9 cellular contexts compared by ENCODE assay signal in the genomic region with DNA sequence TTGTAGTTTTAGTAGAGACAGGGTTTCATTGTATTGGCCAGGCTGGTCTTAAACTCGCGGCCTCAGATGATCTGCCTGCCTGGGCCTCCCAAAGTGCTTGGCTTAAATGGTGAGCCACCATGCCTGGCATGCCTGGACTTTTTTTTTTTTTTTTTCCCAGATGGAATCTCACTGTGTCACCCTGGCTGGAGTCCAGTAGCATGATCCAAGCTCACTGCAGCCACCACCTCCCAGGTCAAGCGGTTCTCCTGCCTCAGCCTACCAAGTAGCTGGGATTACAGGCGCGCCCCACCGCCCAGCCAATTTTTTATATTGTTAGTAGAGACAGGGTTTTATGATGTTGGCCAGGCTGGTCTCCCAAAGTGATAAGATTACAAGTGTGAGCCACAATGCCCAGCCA. TPM values are rescaled to one million over a fixed set of nuclear protein-coding genes. Genes with fewer than 3 reads are reported as not detected.
A peak's percentile ranks its signal among the peaks of the same experiment; 100 is the strongest.
DNase-seq lines count a peak whose midpoint lies in the region; ATAC-seq and TF ChIP-seq lines count a peak whose summit lies in the region.
"Had no signal": no experiment of that assay in that cellular context is flagged by ENCODE, and none has a peak within 500 bp of the region (broad histone marks: within the 10 kb centered on the region; RNA-seq: fewer than 3 reads in every experiment).

No MANE protein-coding gene starts in this region.

- peaks cover 23% of the 10 kb centered on the region for H3K4me1 Mint-ChIP-seq in activated T-helper 1 cell treated with anti-CD3 and anti-CD28 coated beads, Interleukin-12 subunit alpha, Interleukin-12 subunit beta, Interleukin-2, Interleukin-4 antibody, amounts not matched to agents 30 ng/mL and 10 ng/mL and 1 ng/mL, durations not matched to agents 14 hours and 24 hours and 36 hours (ENCODE audit: low read depth)
- peaks cover 16 to 68% (median 49%) of the 10 kb centered on the region in 4 donors for H3K4me1 Mint-ChIP-seq in naive thymus-derived CD8-positive, alpha-beta T cell

- H3K27me3 ChIP-seq in right atrium auricular region (no peaks in the 10 kb centered on the region), subcutaneous abdominal adipose tissue (ENCODE audit: control insufficient read depth in 5 of 5, insufficient read depth in 4 of 5, low read length in 5 of 5) (no peaks in the 10 kb centered on the region)

- no peaks in the 10 kb centered on the region for H3K9me3 ChIP-seq in right atrium auricular region
- no peaks in the 10 kb centered on the region for H3K9me3 ChIP-seq in subcutaneous abdominal adipose tissue (ENCODE audit: control insufficient read depth in 5 of 5, low read length in 5 of 5)

- intact Hi-C loops in activated T-helper 1 cell treated with anti-CD3 and anti-CD28 coated beads, Interleukin-12 subunit alpha, Interleukin-12 subunit beta, Interleukin-2, Interleukin-4 antibody, amounts not matched to agents 30 ng/mL and 10 ng/mL and 1 ng/mL, durations not matched to agents 14 hours and 24 hours and 36 hours (cut with micrococcal nuclease), result no loop called here

- no peak for TF ChIP-seq CTCF in right atrium auricular region (IDR thresholded peaks at IDR 0.05)

- H3K27ac ChIP-seq in right atrium auricular region (peak overlapping the region; percentile 24 to 56), subcutaneous abdominal adipose tissue (ENCODE audit: low read depth, low read length) (peak overlapping the region; percentile 74)

- peak overlapping the region; percentile 51 for H3K27ac Mint-ChIP-seq in activated T-helper 1 cell treated with anti-CD3 and anti-CD28 coated beads, Interleukin-12 subunit alpha, Interleukin-12 subunit beta, Interleukin-2, Interleukin-4 antibody, amounts not matched to agents 30 ng/mL and 10 ng/mL and 1 ng/mL, durations not matched to agents 14 hours and 24 hours and 36 hours
- peak overlapping the region in 3 of 10 donors; percentile 49 to 74 (median 60) for H3K27ac Mint-ChIP-seq in naive thymus-derived CD8-positive, alpha-beta T cell

- DNase-seq in NCI-H2029 (lab: John Stamatoyannopoulos, UW) (peak; percentile 38), NCI-H2029 treated with DMSO at 0.1 percent for 48 hours (lab: John Stamatoyannopoulos, UW) (no peak), right atrium auricular region (ENCODE audit: low spot score) (peak; percentile 70), DMS153 treated with DMSO at 0.1 percent for 48 hours (lab: John Stamatoyannopoulos, UW; ENCODE audit: unreplicated experiment) (no peak), HuH-7.5 (ENCODE audit: low spot score) (no peak)
- no peak for DNase-seq in activated T-helper 1 cell treated with anti-CD3 and anti-CD28 coated beads, Interleukin-12 subunit alpha, Interleukin-12 subunit beta, Interleukin-2, Interleukin-4 antibody, amounts not matched to agents 30 ng/mL and 10 ng/mL and 1 ng/mL, durations not matched to agents 14 hours and 24 hours and 36 hours (ENCODE audit: low spot score)
- DNase-seq in naive thymus-derived CD8-positive, alpha-beta T cell, result no peak
- DNase-seq: 8988T had no signal

- H3K27me3 Mint-ChIP-seq in activated T-helper 1 cell treated with anti-CD3 and anti-CD28 coated beads, Interleukin-12 subunit alpha, Interleukin-12 subunit beta, Interleukin-2, Interleukin-4 antibody, amounts not matched to agents 30 ng/mL and 10 ng/mL and 1 ng/mL, durations not matched to agents 14 hours and 24 hours and 36 hours (ENCODE audit: insufficient read depth), result no peaks in the 10 kb centered on the region
- no peaks in the 10 kb centered on the region for H3K27me3 Mint-ChIP-seq in naive thymus-derived CD8-positive, alpha-beta T cell

- H3K4me1 ChIP-seq in right atrium auricular region, result peaks cover 0 to 33% of the 10 kb centered on the region in 2 donors
- H3K4me1 ChIP-seq in subcutaneous abdominal adipose tissue (ENCODE audit: control insufficient read depth in 5 of 5, insufficient read depth in 5 of 5, low read length in 5 of 5), result peaks cover under 1 to 24% (median 15%) of the 10 kb centered on the region in 5 donors

- POLR2A ChIA-PET in naive thymus-derived CD8-positive, alpha-beta T cell (lab: Charles Lee), result interaction anchor here (0.7 to 2.1 kb wide), 2 partner anchors 9 to 601 kb away, joined by 3 to 8 read pairs; a partner anchor contains a TSS

- H3K9me3 Mint-ChIP-seq in activated T-helper 1 cell treated with anti-CD3 and anti-CD28 coated beads, Interleukin-12 subunit alpha, Interleukin-12 subunit beta, Interleukin-2, Interleukin-4 antibody, amounts not matched to agents 30 ng/mL and 10 ng/mL and 1 ng/mL, durations not matched to agents 14 hours and 24 hours and 36 hours, result no peaks in the 10 kb centered on the region
- no peaks in the 10 kb centered on the region for H3K9me3 Mint-ChIP-seq in naive thymus-derived CD8-positive, alpha-beta T cell

- peaks cover 3% of the 10 kb centered on the region for H3K36me3 ChIP-seq in right atrium auricular region
- peaks cover 0 to 8% (median 3%) of the 10 kb centered on the region in 5 donors for H3K36me3 ChIP-seq in subcutaneous abdominal adipose tissue (ENCODE audit: control insufficient read depth in 5 of 5, insufficient read depth in 5 of 5, low read length in 5 of 5)

- H3K9ac ChIP-seq in subcutaneous abdominal adipose tissue (ENCODE audit: low read length in 5 of 5), result no peak overlapping the region

- H3K4me3 ChIP-seq in right atrium auricular region, result no peak overlapping the region
- H3K4me3 ChIP-seq in subcutaneous abdominal adipose tissue (ENCODE audit: low read depth in 1 of 5, low read length in 5 of 5), result no peak overlapping the region

- H3K36me3 Mint-ChIP-seq in activated T-helper 1 cell treated with anti-CD3 and anti-CD28 coated beads, Interleukin-12 subunit alpha, Interleukin-12 subunit beta, Interleukin-2, Interleukin-4 antibody, amounts not matched to agents 30 ng/mL and 10 ng/mL and 1 ng/mL, durations not matched to agents 14 hours and 24 hours and 36 hours (ENCODE audit: low read depth), result peaks cover 7% of the 10 kb centered on the region
- peaks cover 0 to 28% (median 7%) of the 10 kb centered on the region in 3 donors for H3K36me3 Mint-ChIP-seq in naive thymus-derived CD8-positive, alpha-beta T cell

- ATAC-seq in naive thymus-derived CD8-positive, alpha-beta T cell, result no peak

- no peak overlapping the region for H3K4me3 Mint-ChIP-seq in activated T-helper 1 cell treated with anti-CD3 and anti-CD28 coated beads, Interleukin-12 subunit alpha, Interleukin-12 subunit beta, Interleukin-2, Interleukin-4 antibody, amounts not matched to agents 30 ng/mL and 10 ng/mL and 1 ng/mL, durations not matched to agents 14 hours and 24 hours and 36 hours
- H3K4me3 Mint-ChIP-seq in naive thymus-derived CD8-positive, alpha-beta T cell, result peak overlapping the region in 2 of 10 donors; percentile 19 to 29

RNA-seq across cellular contexts. Expression of a gene that starts 8.4 kb away (rescaled TPM):
- 92.2 and 96.4 TPM in 2 replicates for total RNA-seq in activated T-helper 1 cell treated with anti-CD3 and anti-CD28 coated beads, Interleukin-12 subunit alpha, Interleukin-12 subunit beta, Interleukin-2, Interleukin-4 antibody, amounts not matched to agents 30 ng/mL and 10 ng/mL and 1 ng/mL, durations not matched to agents 14 hours and 24 hours and 36 hours
- total RNA-seq in right atrium auricular region, result 10 to 100 TPM; 16.7 to 23.8 TPM
- total RNA-seq in naive thymus-derived CD8-positive, alpha-beta T cell, result 10 to 100 TPM; 39.6 to 55.0 TPM
- 10 to 100 TPM; 59.7 to 67.5 (median 61.6) TPM for polyA plus RNA-seq in naive thymus-derived CD8-positive, alpha-beta T cell

Comparison
In these comparisons a context has a peak if more than half of its experiments do, and no peak if none do; other contexts are left out.
1. DNase-seq: peak in NCI-H2029 (single experiment) and right atrium auricular region (single experiment); none in NCI-H2029 treated with DMSO at 0.1 percent for 48 hours (single experiment), activated T-helper 1 cell treated with anti-CD3 and anti-CD28 coated beads, Interleukin-12 subunit alpha, Interleukin-12 subunit beta, Interleukin-2, Interleukin-4 antibody, amounts not matched to agents 30 ng/mL and 10 ng/mL and 1 ng/mL, durations not matched to agents 14 hours and 24 hours and 36 hours (single experiment), DMS153 treated with DMSO at 0.1 percent for 48 hours (single experiment), naive thymus-derived CD8-positive, alpha-beta T cell (0 of 10) and HuH-7.5 (single experiment).